In the genomic region with DNA sequence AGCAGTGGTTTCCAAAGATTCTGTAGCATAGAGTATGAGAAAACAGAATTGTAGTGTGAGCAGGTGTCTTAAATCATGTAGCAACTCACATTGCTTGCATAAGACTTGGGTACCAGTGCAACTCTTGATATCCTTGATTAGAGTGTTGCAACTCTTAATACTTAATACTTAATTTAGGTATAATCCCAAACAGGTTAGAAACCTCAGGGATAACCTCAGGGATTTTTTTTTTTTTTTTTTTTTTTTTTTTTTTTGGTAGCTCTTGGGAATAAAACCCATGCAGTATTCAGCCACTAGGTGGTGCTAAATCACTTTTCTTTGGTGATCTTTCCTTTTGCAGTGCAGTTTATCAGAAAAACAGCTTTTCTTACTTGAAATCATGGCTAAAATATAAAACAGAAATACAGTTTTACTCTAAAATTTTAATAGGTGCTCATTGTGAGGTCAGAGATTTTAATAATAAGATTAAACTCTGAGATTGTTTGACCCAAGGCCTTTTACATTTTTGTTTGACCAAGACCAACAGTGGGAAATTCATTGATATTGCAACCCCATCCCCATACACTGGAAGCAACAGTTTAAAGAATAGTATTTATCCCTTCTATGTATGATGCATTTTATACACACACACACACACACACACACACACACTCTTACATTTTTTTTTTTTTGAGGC, we compare ENCODE assay signal across 8 cellular contexts. TPM values are rescaled to one million over a fixed set of nuclear protein-coding genes. Genes with fewer than 3 reads are reported as not detected.
DNase-seq lines count a peak whose midpoint lies in the region; ATAC-seq and TF ChIP-seq lines count a peak whose summit lies in the region.

No MANE protein-coding gene starts in this region.

- POLR2A ChIA-PET in GM10248 (lab: Yijun Ruan, JAX), result interaction anchor here (0.5 kb wide), 1 partner anchor 85 kb away, joined by 4 read pairs; no protein-coding TSS in a partner anchor

- peak overlapping the region; percentile 20; the same call in 1 of the 2 replicates for H3K27ac ChIP-seq in WERI-Rb-1

- no peaks in the 10 kb centered on the region for H3K9me3 ChIP-seq in WERI-Rb-1 (ENCODE audit: severe bottlenecking)

- H3K4me3 ChIP-seq in WERI-Rb-1 (ENCODE audit: low read depth, low read length) (no peak overlapping the region), foreskin fibroblast (ENCODE audit: low read depth in 1 of 2, low read length in 2 of 2) (no peak overlapping the region)

- CTCF ChIA-PET in GM10248 (lab: Yijun Ruan, JAX), result interaction anchor here (0.6 to 5.8 kb wide), 38 partner anchors 10 to 782 kb away, joined by 3 to 110 read pairs (median 5); partner anchors contain the start of gene LIX1

- peak; percentile 58 for DNase-seq in AG20443 (ENCODE audit: low spot score)
- DNase-seq in GM10248 (ENCODE audit: extremely low spot score), result peak; percentile 38
- peak; percentile 43 for DNase-seq in NCI-H2029 treated with DMSO at 0.1 percent for 48 hours (lab: John Stamatoyannopoulos, UW)
- peak; percentile 26 for DNase-seq in WERI-Rb-1
- DNase-seq in foreskin fibroblast, result peak; percentile 26 to 73
- DNase-seq in pulmonary artery endothelial cell (ENCODE audit: low read depth, low spot score), result peak; percentile 11
- no peak for DNase-seq in NCI-H187 treated with DMSO at 0.1 percent for 48 hours (lab: John Stamatoyannopoulos, UW)

- no peaks in the 10 kb centered on the region for H3K27me3 ChIP-seq in WERI-Rb-1 (ENCODE audit: insufficient read depth, low read depth, severe bottlenecking)

- TF ChIP-seq CTCF in GM10248 (IDR thresholded peaks at IDR 0.05; ENCODE audit: control extremely low read depth, extremely low read depth, low read depth, missing control alignments) (peak; percentile 48), WERI-Rb-1 (IDR thresholded peaks at IDR 0.05; ENCODE audit: low read depth, low read length) (peak; percentile 46), foreskin fibroblast (IDR thresholded peaks at IDR 0.05; ENCODE audit: low read depth, low read length) (peak; percentile 68)

- H3K36me3 ChIP-seq in WERI-Rb-1, result peaks cover 70% of the 10 kb centered on the region

- no peak for ATAC-seq in GM19351 (IDR thresholded peaks at IDR 0.05; ENCODE audit: unreplicated experiment)

RNA-seq across cellular contexts. Expression of gene ERAP1, which starts 55.3 kb away (rescaled TPM):
- 63.6 and 76.6 TPM in 2 replicates for total RNA-seq in pulmonary artery endothelial cell
